In genomic region chr9:130201399-130201873, GRCh38 we compare ENCODE assay signal across 27 cellular contexts. TPM values are rescaled to one million over a fixed set of nuclear protein-coding genes. Genes with fewer than 3 reads are reported as not detected.
DNase-seq lines count a peak whose midpoint lies in the region; ATAC-seq, FAIRE-seq and TF ChIP-seq lines count a peak whose summit lies in the region.
"Had no signal": no experiment of that assay in that cellular context is flagged by ENCODE, and none has a peak within 500 bp of the region (broad histone marks: within the 10 kb centered on the region; RNA-seq: fewer than 3 reads in every experiment).

No MANE protein-coding gene starts in this region.

- H3K9me2 ChIP-seq in GM23338 (ENCODE audit: insufficient read depth): no peaks in the 10 kb centered on the region

- H3K36me3 ChIP-seq in GM23338 (ENCODE audit: insufficient read depth): no peaks in the 10 kb centered on the region
- peaks cover 0 to 4% of the 10 kb centered on the region in 2 experiments for H3K36me3 ChIP-seq in keratinocyte (ENCODE audit: control insufficient read depth in 2 of 2, extremely low read depth in 1 of 2, insufficient read depth in 2 of 2, low read length in 2 of 2)
- H3K36me3 ChIP-seq in spleen: no peaks in the 10 kb centered on the region
- H3K36me3 ChIP-seq: gastrocnemius medialis, upper lobe of right lung had no signal

- H2AFZ ChIP-seq in GM23338 (no peak overlapping the region), keratinocyte (ENCODE audit: control insufficient read depth, low read length) (no peak overlapping the region)

- H3K27ac Mint-ChIP-seq in GM23338 (0 out of 2 replicates have a peak overlapping the region, but pooled peaks have one; percentile 60), brain (peak overlapping the region in 4 of 5 experiments; percentile 4 to 71 (median 63))
- H3K27ac Mint-ChIP-seq in stimulated activated memory B cell treated with anti-CD40 and anti-IgM and Interleukin-4, amounts not matched to agents 10 μg/mL and 1 μg/mL and 100 μg/mL, for 72 hours: no peak overlapping the region
- H3K27ac Mint-ChIP-seq: activated B cell treated with CpG ODN at 0.5 μM for 24 hours; activated CD8-positive, alpha-beta T cell treated with anti-CD3 and anti-CD28 coated beads, Interleukin-2, amount 10 ng/mL, durations not matched to agents 7 days and 5 days; activated naive CD4-positive, alpha-beta T cell treated with anti-CD3 and anti-CD28 coated beads for 36 hours had no signal

- peaks cover 7% of the 10 kb centered on the region for H3K4me1 Mint-ChIP-seq in GM23338
- peaks cover 29% of the 10 kb centered on the region for H3K4me1 Mint-ChIP-seq in brain
- no peaks in the 10 kb centered on the region for H3K4me1 Mint-ChIP-seq in stimulated activated memory B cell treated with anti-CD40 and anti-IgM and Interleukin-4, amounts not matched to agents 10 μg/mL and 1 μg/mL and 100 μg/mL, for 72 hours
- H3K4me1 Mint-ChIP-seq: activated B cell treated with CpG ODN at 0.5 μM for 24 hours; stimulated activated effector memory CD8-positive, alpha-beta T cell treated with anti-CD3 and anti-CD28 coated beads, Interleukin-12 subunit alpha, Interleukin-12 subunit beta, amount 100 ng/mL, for 72 hours had no signal

- H3K9me1 ChIP-seq in keratinocyte (ENCODE audit: control insufficient read depth, extremely low read depth, insufficient read depth, low read length): no peaks in the 10 kb centered on the region

- intact Hi-C loops in spleen (cut with DNase I; ENCODE audit: low total_unique reads): no loop called here

- no peaks in the 10 kb centered on the region for H3K36me3 Mint-ChIP-seq in GM23338 (ENCODE audit: low read depth)
- H3K36me3 Mint-ChIP-seq in brain: peaks cover 36% of the 10 kb centered on the region
- no peaks in the 10 kb centered on the region for H3K36me3 Mint-ChIP-seq in stimulated activated memory B cell treated with anti-CD40 and anti-IgM and Interleukin-4, amounts not matched to agents 10 μg/mL and 1 μg/mL and 100 μg/mL, for 72 hours
- H3K36me3 Mint-ChIP-seq: stimulated activated effector memory CD8-positive, alpha-beta T cell treated with anti-CD3 and anti-CD28 coated beads, Interleukin-12 subunit alpha, Interleukin-12 subunit beta, amount 100 ng/mL, for 72 hours had no signal

- in situ Hi-C loops in GM13977 (cut with MboI; ENCODE audit: low pct_unique_long_range_greater_than_20kb, low sequenced_read_pairs, unreplicated experiment): no loop called here

- H3K79me2 ChIP-seq in GM23338 (replicated peaks; ENCODE audit: insufficient read depth) (peaks cover 8% of the 10 kb centered on the region; the same call in 1 of the 2 replicates), keratinocyte (ENCODE audit: control insufficient read depth, insufficient read depth, low read length) (peaks cover 22% of the 10 kb centered on the region)

- H3K27me3 ChIP-seq in GM23338 (ENCODE audit: insufficient read depth) (no peaks in the 10 kb centered on the region), keratinocyte (ENCODE audit: control insufficient read depth, extremely low read depth, insufficient read depth, low read length) (no peaks in the 10 kb centered on the region), spleen (replicated peaks in 1 of 7) (no peaks in the 10 kb centered on the region)
- H3K27me3 ChIP-seq: gastrocnemius medialis, upper lobe of right lung had no signal

- ATAC-seq in GM23338: no peak
- peak; percentile 18 for ATAC-seq in stimulated activated memory B cell treated with anti-CD40 and anti-IgM and Interleukin-4, amounts not matched to agents 10 μg/mL and 1 μg/mL and 100 μg/mL, for 72 hours
- ATAC-seq: activated CD8-positive, alpha-beta T cell treated with anti-CD3 and anti-CD28 coated beads, Interleukin-2, amount 10 ng/mL, durations not matched to agents 7 days and 5 days; gastrocnemius medialis; stimulated activated effector memory CD8-positive, alpha-beta T cell treated with anti-CD3 and anti-CD28 coated beads, Interleukin-12 subunit alpha, Interleukin-12 subunit beta, amount 100 ng/mL, for 72 hours; upper lobe of right lung had no signal

- TF ChIP-seq CTCF in GM23338 (conservative IDR thresholded peaks at IDR 0.05; ENCODE audit: low read depth in 2 of 2): no peak
- TF ChIP-seq CTCF in brain (conservative IDR thresholded peaks at IDR 0.05): no peak
- no peak for TF ChIP-seq CTCF in keratinocyte (optimal IDR thresholded peaks at IDR 0.05 in 1 of 3, IDR thresholded peaks at IDR 0.05 in 1 of 3, conservative IDR thresholded peaks at IDR 0.05 in 1 of 3; ENCODE audit: extremely low read depth in 1 of 3, insufficient read depth in 2 of 3, low read length in 3 of 3)
- TF ChIP-seq CTCF in GM13977 (IDR thresholded peaks at IDR 0.05; ENCODE audit: extremely low read depth, insufficient read depth, missing control alignments): no peak
- no peak for TF ChIP-seq CTCF in spleen (IDR thresholded peaks at IDR 0.05 in 8 of 11, conservative IDR thresholded peaks at IDR 0.05 in 3 of 11)

- H3K27me3 Mint-ChIP-seq in GM23338 (ENCODE audit: insufficient read depth, low read depth, poor library complexity): peaks cover 12% of the 10 kb centered on the region
- no peaks in the 10 kb centered on the region for H3K27me3 Mint-ChIP-seq in brain
- H3K27me3 Mint-ChIP-seq in stimulated activated memory B cell treated with anti-CD40 and anti-IgM and Interleukin-4, amounts not matched to agents 10 μg/mL and 1 μg/mL and 100 μg/mL, for 72 hours: no peaks in the 10 kb centered on the region
- H3K27me3 Mint-ChIP-seq: activated T-cell treated with anti-CD3 and anti-CD28 coated beads, Interleukin-2, amount 50 U/mL, for 24 hours had no signal

- no peak overlapping the region for H3K4me3 ChIP-seq in GM23338
- peak overlapping the region in 1 of 3 experiments; percentile 5 for H3K4me3 ChIP-seq in keratinocyte (ENCODE audit: control insufficient read depth in 2 of 3, extremely low read depth in 1 of 3, insufficient read depth in 2 of 3, low read depth in 1 of 3, low read length in 3 of 3)
- H3K4me3 ChIP-seq in spleen: no peak overlapping the region
- H3K4me3 ChIP-seq: gastrocnemius medialis, SK-N-MC, upper lobe of right lung had no signal

- DNase-seq in GM23338 (ENCODE audit: low spot score) (no peak), keratinocyte (ENCODE audit: low read depth, low spot score) (peak; percentile 67), GM13977 (ENCODE audit: low spot score) (no peak), spleen (no peak)
- no peak for DNase-seq in stimulated activated CD4-positive, alpha-beta T cell treated with anti-CD3 and anti-CD28 coated beads, Interleukin-4, amount 100 ng/mL, for 4 hours
- DNase-seq in stimulated activated CD4-positive, alpha-beta T cell treated with anti-CD3 and anti-CD28 coated beads, Interleukin-2, amount 100 ng/mL, for 48 hours: no peak
- DNase-seq: activated B cell treated with CpG ODN at 0.5 μM for 24 hours; activated CD8-positive, alpha-beta T cell treated with anti-CD3 and anti-CD28 coated beads, Interleukin-2, amount 10 ng/mL, durations not matched to agents 7 days and 5 days; activated naive CD4-positive, alpha-beta T cell treated with anti-CD3 and anti-CD28 coated beads for 36 hours; activated T-cell treated with anti-CD3 and anti-CD28 coated beads, Interleukin-2, amount 50 U/mL, for 24 hours; cortex of kidney; DMS153; gastrocnemius medialis; GF-D8; left cardiac atrium; NCI-H82; OCI-M1; stimulated activated CD4-positive, alpha-beta T cell treated with anti-CD3 and anti-CD28 coated beads, Interleukin-15, amount 100 ng/mL, for 24 hours; upper lobe of right lung had no signal

- no peak overlapping the region for H3K4me3 Mint-ChIP-seq in GM23338
- no peak overlapping the region for H3K4me3 Mint-ChIP-seq in brain
- H3K4me3 Mint-ChIP-seq in stimulated activated memory B cell treated with anti-CD40 and anti-IgM and Interleukin-4, amounts not matched to agents 10 μg/mL and 1 μg/mL and 100 μg/mL, for 72 hours: no peak overlapping the region
- H3K4me3 Mint-ChIP-seq: activated B cell treated with CpG ODN at 0.5 μM for 24 hours; activated CD8-positive, alpha-beta T cell treated with anti-CD3 and anti-CD28 coated beads, Interleukin-2, amount 10 ng/mL, durations not matched to agents 7 days and 5 days; activated naive CD4-positive, alpha-beta T cell treated with anti-CD3 and anti-CD28 coated beads for 36 hours; activated T-cell treated with anti-CD3 and anti-CD28 coated beads, Interleukin-2, amount 50 U/mL, for 24 hours; stimulated activated effector memory CD8-positive, alpha-beta T cell treated with anti-CD3 and anti-CD28 coated beads, Interleukin-12 subunit alpha, Interleukin-12 subunit beta, amount 100 ng/mL, for 72 hours had no signal

- no peaks in the 10 kb centered on the region for H3F3A ChIP-seq in GM23338 (replicated peaks; ENCODE audit: low read depth)

- H3K4me2 ChIP-seq in GM23338: no peak overlapping the region
- H3K4me2 ChIP-seq in keratinocyte (ENCODE audit: control insufficient read depth, extremely low read depth, insufficient read depth, low read depth, low read length): peak overlapping the region; percentile 44

- dilution Hi-C loops in keratinocyte (cut with MboI; ENCODE audit: extremely low pct_ligation_motif_present, low sequenced_read_pairs): no loop called here

- no peak for TF ChIP-seq POLR2A in spleen (IDR thresholded peaks at IDR 0.05)

- H3K27ac ChIP-seq in GM23338 (ENCODE audit: low read depth): no peak overlapping the region
- H3K27ac ChIP-seq in keratinocyte (ENCODE audit: control insufficient read depth, insufficient read depth, low read length): peak overlapping the region; percentile 6
- no peak overlapping the region for H3K27ac ChIP-seq in spleen
- H3K27ac ChIP-seq: C4-2B, gastrocnemius medialis, SK-N-MC, upper lobe of right lung had no signal

- H3K9me3 ChIP-seq in keratinocyte (ENCODE audit: control insufficient read depth, low read depth, low read length) (no peaks in the 10 kb centered on the region), spleen (no peaks in the 10 kb centered on the region)
- H3K9me3 ChIP-seq: gastrocnemius medialis, upper lobe of right lung had no signal

- WGBS in spleen, 5 donors: 91 to 96% (median 94%) methylated on average over 11 to 12 of the region's 12 CpGs

- H4K20me1 ChIP-seq in GM23338 (replicated peaks; ENCODE audit: insufficient read depth) (no peaks in the 10 kb centered on the region), keratinocyte (ENCODE audit: control insufficient read depth, extremely low read depth, insufficient read depth, low read length) (peaks cover 7% of the 10 kb centered on the region)

- peak overlapping the region; percentile 15 for H3K9ac ChIP-seq in keratinocyte (ENCODE audit: control insufficient read depth, extremely low read depth, insufficient read depth, low read length)

- H3K4me1 ChIP-seq in GM23338 (ENCODE audit: insufficient read depth): no peaks in the 10 kb centered on the region
- H3K4me1 ChIP-seq in keratinocyte (ENCODE audit: control insufficient read depth, extremely low read depth, insufficient read depth, low read length): peaks cover 47% of the 10 kb centered on the region
- H3K4me1 ChIP-seq in spleen: no peaks in the 10 kb centered on the region
- H3K4me1 ChIP-seq: gastrocnemius medialis, upper lobe of right lung had no signal

- H3K9me3 Mint-ChIP-seq in GM23338: no peaks in the 10 kb centered on the region
- peaks cover 0 to 2% (median 0%) of the 10 kb centered on the region in 5 experiments for H3K9me3 Mint-ChIP-seq in brain
- no peaks in the 10 kb centered on the region for H3K9me3 Mint-ChIP-seq in stimulated activated memory B cell treated with anti-CD40 and anti-IgM and Interleukin-4, amounts not matched to agents 10 μg/mL and 1 μg/mL and 100 μg/mL, for 72 hours
- H3K9me3 Mint-ChIP-seq: activated B cell treated with CpG ODN at 0.5 μM for 24 hours; activated naive CD4-positive, alpha-beta T cell treated with anti-CD3 and anti-CD28 coated beads for 36 hours; activated T-cell treated with anti-CD3 and anti-CD28 coated beads, Interleukin-2, amount 50 U/mL, for 24 hours; stimulated activated effector memory CD8-positive, alpha-beta T cell treated with anti-CD3 and anti-CD28 coated beads, Interleukin-12 subunit alpha, Interleukin-12 subunit beta, amount 100 ng/mL, for 72 hours had no signal

- FAIRE-seq in keratinocyte (lab: Jason Lieb, UNC): peak; percentile 84
- FAIRE-seq: astrocyte, endothelial cell of umbilical vein, H54 had no signal

RNA-seq across cellular contexts. Expression of gene NCS1, which starts 29.2 kb away (rescaled TPM):
- 28.8 and 34.3 TPM in 2 replicates for total RNA-seq in GM23338 (2014; rRNA removed; shearing (Covaris generic))
- polyA plus RNA-seq in GM23338 (2016; fragmentation: Nextera tagmentation; extraction: Ambion mirVana) (8.2 and 10.3 TPM in 2 replicates), brain (ENCODE audit: insufficient read depth, low read depth, low replicate concordance) (120 TPM), keratinocyte (49.1 to 67.4 TPM (median 61.6 TPM) in 3 replicates), spleen (1 to 10 TPM in 2 of 3 donors, under 1 TPM in 1; 0.50 to 1.6 (median 1.3) TPM)
- 7.2 TPM for polyA plus RNA-seq in keratinocyte (2011; ENCODE audit: low read depth)
- polyA plus RNA-seq in keratinocyte (2011; cell fraction: cytosol; rRNA removed): 52.4 and 71.2 TPM in 2 replicates
- 35.4 and 37.0 TPM in 2 replicates for polyA plus RNA-seq in keratinocyte (2011; cell fraction: nucleus; rRNA removed)
- 26.6 and 49.7 TPM in 2 replicates for polyA plus RNA-seq in keratinocyte (2012; ENCODE audit: low replicate concordance)
- 45.3 to 74.1 TPM (median 69.9 TPM) in 3 replicates for polyA minus RNA-seq in keratinocyte
- polyA minus RNA-seq in keratinocyte (2011; cell fraction: cytosol; rRNA and poly(A)+ RNA removed): 94.6 TPM
- polyA minus RNA-seq in keratinocyte (2011; cell fraction: nucleus; rRNA and poly(A)+ RNA removed): 22.4 and 28.3 TPM in 2 replicates
- total RNA-seq in spleen: 1 to 10 TPM in 4 of 7 donors, under 1 TPM in 3; 0.46 to 2.5 (median 1.2) TPM
